In the genomic region with DNA sequence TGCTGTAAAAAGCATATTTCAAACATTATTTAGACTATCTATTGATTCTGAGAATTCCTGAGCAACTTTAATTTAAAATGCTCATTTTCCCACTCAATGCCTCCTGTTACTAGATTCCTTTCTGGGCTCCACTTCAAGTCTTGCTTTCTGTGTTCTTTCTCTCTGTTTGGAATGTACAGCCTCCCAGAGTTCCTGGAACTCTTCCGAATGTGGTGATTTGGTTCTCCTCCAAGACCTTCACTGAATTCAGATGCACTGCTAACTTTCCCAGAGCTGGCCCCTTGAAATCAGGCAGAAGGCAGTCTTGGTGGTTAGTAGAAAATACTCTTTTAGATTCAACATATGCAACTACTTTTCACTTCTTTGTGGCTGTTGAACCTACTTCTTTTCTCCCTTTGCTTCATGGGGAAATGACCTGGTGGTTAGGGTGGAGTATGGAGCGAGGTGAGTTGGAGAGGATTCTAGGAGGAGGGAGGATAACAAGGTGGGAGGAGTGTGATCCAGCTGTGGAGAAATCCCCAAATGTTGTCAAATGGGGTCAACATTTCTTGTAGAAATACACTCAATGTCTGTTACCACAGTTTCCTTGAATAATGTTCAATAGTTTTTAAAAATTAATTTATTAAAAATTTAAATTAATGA, we compare ENCODE assay signal across 11 cellular contexts. TPM values are rescaled to one million over a fixed set of nuclear protein-coding genes. Genes with fewer than 3 reads are reported as not detected.
A peak's percentile ranks its signal among the peaks of the same experiment; 100 is the strongest.
DNase-seq lines count a peak whose midpoint lies in the region; ATAC-seq, FAIRE-seq and TF ChIP-seq lines count a peak whose summit lies in the region.
"Had no signal": no experiment of that assay in that cellular context is flagged by ENCODE, and none has a peak within 500 bp of the region (broad histone marks: within the 10 kb centered on the region; RNA-seq: fewer than 3 reads in every experiment).

No MANE protein-coding gene starts in this region.

- H3K27me3 Mint-ChIP-seq in HFFc6 (ENCODE audit: insufficient read depth) (peaks cover 6% of the 10 kb centered on the region), chondrocyte (ENCODE audit: low read depth) (no peaks in the 10 kb centered on the region)
- H3K27me3 Mint-ChIP-seq in activated naive CD8-positive, alpha-beta T cell treated with anti-CD3 and anti-CD28 coated beads, Interleukin-2, amount 50 U/mL, for 24 hours = no peaks in the 10 kb centered on the region

- ATAC-seq in activated naive CD8-positive, alpha-beta T cell treated with anti-CD3 and anti-CD28 coated beads, Interleukin-2, amount 50 U/mL, for 24 hours = no peak
- ATAC-seq: naive thymus-derived CD4-positive, alpha-beta T cell had no signal

- H3K27ac Mint-ChIP-seq in HFFc6 (no peak overlapping the region), chondrocyte (ENCODE audit: unreplicated experiment) (peak overlapping the region; percentile 81)
- no peak overlapping the region for H3K27ac Mint-ChIP-seq in activated naive CD8-positive, alpha-beta T cell treated with anti-CD3 and anti-CD28 coated beads, Interleukin-2, amount 50 U/mL, for 24 hours
- H3K27ac Mint-ChIP-seq: activated naive CD8-positive, alpha-beta T cell treated with anti-CD3 and anti-CD28 coated beads, Interleukin-2, amount 10 ng/mL, durations not matched to agents 7 days and 5 days; naive thymus-derived CD4-positive, alpha-beta T cell had no signal

- no peaks in the 10 kb centered on the region for H3K36me3 Mint-ChIP-seq in HFFc6 (ENCODE audit: low read depth)
- H3K36me3 Mint-ChIP-seq in chondrocyte (ENCODE audit: low read depth) = no peaks in the 10 kb centered on the region
- no peaks in the 10 kb centered on the region for H3K36me3 Mint-ChIP-seq in activated naive CD8-positive, alpha-beta T cell treated with anti-CD3 and anti-CD28 coated beads, Interleukin-2, amount 50 U/mL, for 24 hours (ENCODE audit: low read depth)
- H3K36me3 Mint-ChIP-seq: activated naive CD8-positive, alpha-beta T cell treated with anti-CD3 and anti-CD28 coated beads, Interleukin-2, amount 10 ng/mL, durations not matched to agents 7 days and 5 days; naive thymus-derived CD4-positive, alpha-beta T cell had no signal

- H3K4me3 Mint-ChIP-seq in HFFc6 (no peak overlapping the region), chondrocyte (ENCODE audit: unreplicated experiment) (peak overlapping the region; percentile 2)
- H3K4me3 Mint-ChIP-seq in activated naive CD8-positive, alpha-beta T cell treated with anti-CD3 and anti-CD28 coated beads, Interleukin-2, amount 50 U/mL, for 24 hours = no peak overlapping the region
- H3K4me3 Mint-ChIP-seq: activated naive CD8-positive, alpha-beta T cell treated with anti-CD3 and anti-CD28 coated beads, Interleukin-2, amount 10 ng/mL, durations not matched to agents 7 days and 5 days; naive thymus-derived CD4-positive, alpha-beta T cell had no signal

- DNase-seq in HFFc6 (peak; percentile 43), chondrocyte (ENCODE audit: low spot score) (no peak), medulla oblongata (ENCODE audit: extremely low spot score) (peak; percentile 77), superior temporal gyrus (ENCODE audit: extremely low spot score) (peak; percentile 77), D721Med (ENCODE audit: insufficient read length, low spot score) (no peak)
- no peak for DNase-seq in activated naive CD8-positive, alpha-beta T cell treated with anti-CD3 and anti-CD28 coated beads, Interleukin-2, amount 50 U/mL, for 24 hours
- DNase-seq in activated CD4-positive, alpha-beta T cell treated with anti-CD3 and anti-CD28 coated beads, Interleukin-2, amount 50 U/mL, for 4 hours = no peak
- DNase-seq in effector CD4-positive, alpha-beta T cell = no peak
- DNase-seq: activated naive CD8-positive, alpha-beta T cell treated with anti-CD3 and anti-CD28 coated beads, Interleukin-2, amount 10 ng/mL, durations not matched to agents 7 days and 5 days; GF-D8; naive thymus-derived CD4-positive, alpha-beta T cell had no signal

- H3K4me1 Mint-ChIP-seq in HFFc6 (ENCODE audit: low read depth) (peaks cover 30% of the 10 kb centered on the region), chondrocyte (ENCODE audit: low read depth) (peaks cover 39% of the 10 kb centered on the region)
- peaks cover 14% of the 10 kb centered on the region for H3K4me1 Mint-ChIP-seq in activated naive CD8-positive, alpha-beta T cell treated with anti-CD3 and anti-CD28 coated beads, Interleukin-2, amount 50 U/mL, for 24 hours

- H3K9me3 Mint-ChIP-seq in HFFc6 (no peaks in the 10 kb centered on the region), chondrocyte (ENCODE audit: low read depth) (peaks cover 5% of the 10 kb centered on the region)
- H3K9me3 Mint-ChIP-seq in activated naive CD8-positive, alpha-beta T cell treated with anti-CD3 and anti-CD28 coated beads, Interleukin-2, amount 50 U/mL, for 24 hours = no peaks in the 10 kb centered on the region

- no peak for TF ChIP-seq CTCF in HFFc6 (IDR thresholded peaks at IDR 0.05)
- no peak for TF ChIP-seq CTCF in chondrocyte (IDR thresholded peaks at IDR 0.05)
- TF ChIP-seq CTCF in D721Med (IDR thresholded peaks at IDR 0.05; ENCODE audit: insufficient read depth, missing control alignments) = no peak

- FAIRE-seq in D721Med (lab: Jason Lieb, UNC) = no peak

RNA-seq across cellular contexts. Expression of a gene that starts 27.9 kb away (rescaled TPM):
- 1 to 10 TPM; 3.1 to 3.9 (median 3.7) TPM for total RNA-seq in HFFc6 (2021; fragmentation: NEBNext Ultra II Directional; extraction: Animal tissue kit (Norgen Biotek cat#: 25700))
- total RNA-seq in chondrocyte = 7.0 to 13.4 TPM (median 10.2 TPM) in 3 replicates

Comparison
In these comparisons a context has a peak if more than half of its experiments do, and no peak if none do; other contexts are left out.
1. DNase-seq: peak in HFFc6 (single experiment), medulla oblongata (single experiment) and superior temporal gyrus (single experiment); none in chondrocyte (single experiment), activated naive CD8-positive, alpha-beta T cell treated with anti-CD3 and anti-CD28 coated beads, Interleukin-2, amount 50 U/mL, for 24 hours (single experiment), activated CD4-positive, alpha-beta T cell treated with anti-CD3 and anti-CD28 coated beads, Interleukin-2, amount 50 U/mL, for 4 hours (0 of 2), effector CD4-positive, alpha-beta T cell (single experiment) and D721Med (single experiment).